ENCODE assay signal across 24 cellular contexts in the genomic region with DNA sequence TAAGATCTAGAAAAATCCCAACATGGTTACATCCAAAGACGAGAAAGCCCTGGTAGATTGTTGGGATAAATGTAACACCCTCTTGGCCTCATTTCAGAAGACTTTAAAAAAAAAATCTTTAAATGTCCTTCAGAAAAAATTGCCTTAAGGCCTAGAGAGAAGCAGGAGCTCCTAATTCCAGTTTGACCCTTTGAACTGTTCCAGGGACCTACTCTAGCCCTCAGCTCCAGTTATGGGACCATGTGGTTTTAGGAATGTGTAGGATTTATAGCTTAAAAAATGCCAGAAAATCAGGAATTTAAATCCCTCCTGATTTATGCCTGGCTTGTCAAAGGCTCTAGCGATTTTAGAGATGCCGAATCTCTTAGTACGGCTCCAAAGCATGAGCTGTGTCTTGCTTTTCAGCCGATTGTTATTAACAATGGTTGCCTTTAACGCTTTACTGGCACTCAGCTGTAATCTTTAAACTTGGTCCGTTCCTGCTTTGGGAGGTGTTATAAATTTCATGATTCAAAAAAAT.
DNase-seq lines count a peak whose midpoint lies in the region; ATAC-seq and TF ChIP-seq lines count a peak whose summit lies in the region.
"Had no signal": no experiment of that assay in that cellular context is flagged by ENCODE, and none has a peak within 500 bp of the region (broad histone marks: within the 10 kb centered on the region; RNA-seq: fewer than 3 reads in every experiment).

No MANE protein-coding gene starts in this region.

- no peaks in the 10 kb centered on the region for H3K79me1 ChIP-seq in mesenchymal stem cell (replicated peaks; ENCODE audit: low read length, poor library complexity, severe bottlenecking)

- WGBS in mesenchymal stem cell: 60% methylated on average over 5 of the region's 7 CpGs

- H3K4me1 ChIP-seq in mesenchymal stem cell (ENCODE audit: control insufficient read depth, insufficient read depth, low read depth, low read length): no peaks in the 10 kb centered on the region
- H3K4me1 ChIP-seq in mucosa of descending colon (ENCODE audit: low read depth): no peaks in the 10 kb centered on the region

- no peak overlapping the region for H2BK5ac ChIP-seq in mesenchymal stem cell (ENCODE audit: low read depth, low read length, poor library complexity, severe bottlenecking)

- intact Hi-C loops in mucosa of descending colon (cut with DNase I, micrococcal nuclease): no loop called here

- no peak overlapping the region for H3K4ac ChIP-seq in mesenchymal stem cell (ENCODE audit: low read depth in 1 of 2, low read length in 2 of 2)

- H3K36me3 ChIP-seq in mesenchymal stem cell (ENCODE audit: control insufficient read depth in 1 of 2, insufficient read depth in 2 of 2, low read depth in 1 of 2, low read length in 2 of 2) (no peaks in the 10 kb centered on the region), mucosa of descending colon (ENCODE audit: low read depth) (no peaks in the 10 kb centered on the region)
- H3K36me3 ChIP-seq: transverse colon, WERI-Rb-1 had no signal

- H3K27ac ChIP-seq in angular gyrus (ENCODE audit: low read depth, low read length): peak overlapping the region; percentile 87
- no peak overlapping the region for H3K27ac ChIP-seq in mesenchymal stem cell (ENCODE audit: low read length, poor library complexity, severe bottlenecking)
- H3K27ac ChIP-seq in substantia nigra (ENCODE audit: low read depth, low read length, poor library complexity, severe bottlenecking): peak overlapping the region; percentile 84
- H3K27ac ChIP-seq: 22Rv1, SK-N-MC, WERI-Rb-1 had no signal

- no peak overlapping the region for H4K8ac ChIP-seq in mesenchymal stem cell (ENCODE audit: low read length)

- no peaks in the 10 kb centered on the region for H3K27me3 ChIP-seq in mesenchymal stem cell (ENCODE audit: control insufficient read depth in 1 of 2, insufficient read depth in 1 of 2, low read length in 2 of 2)
- H3K27me3 ChIP-seq: transverse colon had no signal

- no peak overlapping the region for H3K14ac ChIP-seq in mesenchymal stem cell (ENCODE audit: low read length in 2 of 2)

- H2AK5ac ChIP-seq in mesenchymal stem cell (ENCODE audit: low read length, severe bottlenecking): no peak overlapping the region

- no peak overlapping the region for H3K18ac ChIP-seq in mesenchymal stem cell (ENCODE audit: low read depth in 1 of 2, low read length in 2 of 2)

- H2BK120ac ChIP-seq in mesenchymal stem cell (ENCODE audit: low read depth, low read length): no peak overlapping the region

- H3K23ac ChIP-seq in mesenchymal stem cell (ENCODE audit: low read length in 2 of 2): no peak overlapping the region

- peak overlapping the region; percentile 23 for H3K9ac ChIP-seq in mesenchymal stem cell (ENCODE audit: low read length)

- H3K4me2 ChIP-seq in mesenchymal stem cell (ENCODE audit: low read length, poor library complexity, severe bottlenecking): no peak overlapping the region

- no peaks in the 10 kb centered on the region for H3K9me3 ChIP-seq in mesenchymal stem cell (ENCODE audit: control insufficient read depth, low read length)
- H3K9me3 ChIP-seq in mucosa of descending colon: no peaks in the 10 kb centered on the region
- H3K9me3 ChIP-seq: transverse colon had no signal

- DNase-seq in DMS53 (lab: John Stamatoyannopoulos, UW) (peak; percentile 40), DMS53 treated with DMSO at 0.1 percent for 48 hours (lab: John Stamatoyannopoulos, UW; ENCODE audit: unreplicated experiment) (no peak), mesenchymal stem cell (no peak), substantia nigra (lab: John Stamatoyannopoulos, UW) (no peak), GM19240 (ENCODE audit: insufficient read length, low spot score) (no peak), mucosa of descending colon (no peak)
- DNase-seq: activated CD4-positive, alpha-beta memory T cell treated with anti-CD3 and anti-CD28 coated beads for 36 hours; activated T-cell treated with anti-CD3 and anti-CD28 coated beads for 4 hours; amniotic stem cell; CD8-positive, alpha-beta T cell; naive thymus-derived CD4-positive, alpha-beta T cell; NCI-H2171; small intestine; stimulated activated CD4-positive, alpha-beta T cell treated with anti-CD3 and anti-CD28 coated beads, Interleukin-2, amount 100 ng/mL, for 48 hours; stimulated activated naive CD8-positive, alpha-beta T cell treated with anti-CD3 and anti-CD28 coated beads, Interleukin-15, Interleukin-2, amounts not matched to agents 100 U/mL and 50 U/mL, for 24 hours; T-helper 2 cell; transverse colon; WERI-Rb-1 had no signal

- H3K4me3 ChIP-seq in mesenchymal stem cell (ENCODE audit: insufficient read depth in 1 of 2, low read depth in 1 of 2, low read length in 2 of 2) (no peak overlapping the region), mucosa of descending colon (no peak overlapping the region)
- H3K4me3 ChIP-seq: SK-N-MC, transverse colon had no signal

- no peak overlapping the region for H4K91ac ChIP-seq in mesenchymal stem cell (ENCODE audit: low read length)

- no peak overlapping the region for H2BK15ac ChIP-seq in mesenchymal stem cell (ENCODE audit: low read depth, poor library complexity, severe bottlenecking)

- TF ChIP-seq CTCF in mucosa of descending colon (IDR thresholded peaks at IDR 0.05): no peak

- no peak overlapping the region for H2BK12ac ChIP-seq in mesenchymal stem cell (ENCODE audit: low read length in 2 of 2)

- H2AFZ ChIP-seq in mesenchymal stem cell (ENCODE audit: low read depth, low read length): no peak overlapping the region

- ATAC-seq in GM18517 (IDR thresholded peaks at IDR 0.05; ENCODE audit: unreplicated experiment): no peak
- ATAC-seq in mucosa of descending colon: no peak
- ATAC-seq: CD8-positive, alpha-beta T cell; HCT116; naive thymus-derived CD4-positive, alpha-beta T cell; Panc1; stimulated activated naive CD8-positive, alpha-beta T cell treated with anti-CD3 and anti-CD28 coated beads, Interleukin-15, Interleukin-2, amounts not matched to agents 100 U/mL and 50 U/mL, for 24 hours had no signal
